25 cellular contexts compared by ENCODE assay signal in the genomic region with DNA sequence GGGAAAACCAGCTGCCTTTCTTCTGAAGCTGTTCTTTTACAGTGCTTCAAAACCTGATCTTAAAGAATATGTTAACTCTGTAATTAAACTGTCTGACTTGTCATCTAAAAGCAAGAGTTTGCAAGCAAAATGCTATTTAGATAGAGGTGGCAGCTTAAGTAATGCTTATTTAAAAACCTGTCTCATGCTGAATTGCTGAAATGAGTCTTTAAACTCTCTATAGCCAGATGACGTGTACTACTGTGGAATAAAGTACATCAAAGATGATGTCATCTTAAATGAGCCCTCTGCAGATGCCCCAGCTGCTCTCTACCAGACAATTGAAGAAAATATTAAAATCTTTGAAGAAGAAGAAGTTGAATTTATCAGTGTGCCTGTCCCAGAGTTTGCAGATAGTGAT. TPM values are rescaled to one million over a fixed set of nuclear protein-coding genes. Genes with fewer than 3 reads are reported as not detected.
DNase-seq lines count a peak whose midpoint lies in the region; ATAC-seq and TF ChIP-seq lines count a peak whose summit lies in the region.
"Had no signal": no experiment of that assay in that cellular context is flagged by ENCODE, and none has a peak within 500 bp of the region (broad histone marks: within the 10 kb centered on the region; RNA-seq: fewer than 3 reads in every experiment).

No MANE protein-coding gene starts in this region.

- no peak for DNase-seq in activated CD8-positive, alpha-beta T cell treated with anti-CD3 and anti-CD28 coated beads for 36 hours
- no peak for DNase-seq in activated CD8-positive, alpha-beta T cell treated with anti-CD3 and anti-CD28 coated beads, Interleukin-2, amount 10 ng/mL, durations not matched to agents 7 days and 5 days
- peak; percentile 15 for DNase-seq in LHCN-M2 (ENCODE audit: low read depth)
- no peak for DNase-seq in central memory CD8-positive, alpha-beta T cell (ENCODE audit: low spot score in 2 of 2)
- peak; percentile 51 for DNase-seq in putamen (ENCODE audit: low spot score)
- no peak for DNase-seq in NCI-H1092 (lab: John Stamatoyannopoulos, UW)
- DNase-seq in C1 segment of cervical spinal cord (lab: John Stamatoyannopoulos, UW): no peak
- DNase-seq: activated B cell treated with CpG ODN at 0.5 μM for 24 hours; activated CD4-positive, alpha-beta memory T cell treated with anti-CD3 and anti-CD28 coated beads, Interleukin-2, amount 10 ng/mL, durations not matched to agents 7 days and 5 days; activated naive CD4-positive, alpha-beta T cell treated with Interleukin-2 at 50 U/mL for 16 hours; activated T-cell treated with anti-CD3 and anti-CD28 coated beads for 4 hours; cerebellar nuclear complex; dorsolateral prefrontal cortex; HCEC 1CT; kidney glomerular epithelial cell; mammary epithelial cell; NCI-H187 treated with DMSO at 0.1 percent for 48 hours; NCI-H226; NCI-H82; occipital lobe; OCI-M1; Right ventricle myocardium superior; stimulated activated naive B cell treated with anti-CD40 and anti-IgM and Interleukin-4, amounts not matched to agents 10 μg/mL and 1 μg/mL and 100 μg/mL, for 72 hours; T1000 had no signal

- CTCF ChIA-PET in activated CD8-positive, alpha-beta T cell treated with anti-CD3 and anti-CD28 coated beads for 36 hours (lab: Charles Lee): interaction anchor here (1.1 kb wide), 1 partner anchor 32 kb away, joined by 4 read pairs; no protein-coding TSS in a partner anchor
- CTCF ChIA-PET in activated CD8-positive, alpha-beta T cell treated with anti-CD3 and anti-CD28 coated beads, Interleukin-2, amount 10 ng/mL, durations not matched to agents 7 days and 5 days (lab: Charles Lee): interaction anchor here (0.6 to 1.0 kb wide), 2 partner anchors 37 to 129 kb away, joined by 3 to 4 read pairs; no protein-coding TSS in a partner anchor

- H3K9me3 Mint-ChIP-seq in activated CD8-positive, alpha-beta T cell treated with anti-CD3 and anti-CD28 coated beads for 36 hours: no peaks in the 10 kb centered on the region
- no peaks in the 10 kb centered on the region for H3K9me3 Mint-ChIP-seq in activated CD8-positive, alpha-beta T cell treated with anti-CD3 and anti-CD28 coated beads, Interleukin-2, amount 10 ng/mL, durations not matched to agents 7 days and 5 days (ENCODE audit: insufficient read depth)
- no peaks in the 10 kb centered on the region for H3K9me3 Mint-ChIP-seq in central memory CD8-positive, alpha-beta T cell
- H3K9me3 Mint-ChIP-seq: activated B cell treated with CpG ODN at 0.5 μM for 24 hours; activated CD4-positive, alpha-beta memory T cell treated with anti-CD3 and anti-CD28 coated beads, Interleukin-2, amount 10 ng/mL, durations not matched to agents 7 days and 5 days; stimulated activated naive B cell treated with anti-CD40 and anti-IgM and Interleukin-4, amounts not matched to agents 10 μg/mL and 1 μg/mL and 100 μg/mL, for 72 hours had no signal

- peaks cover 65% of the 10 kb centered on the region for H3K4me1 Mint-ChIP-seq in activated CD8-positive, alpha-beta T cell treated with anti-CD3 and anti-CD28 coated beads for 36 hours (ENCODE audit: low read depth)
- peaks cover 7% of the 10 kb centered on the region for H3K4me1 Mint-ChIP-seq in activated CD8-positive, alpha-beta T cell treated with anti-CD3 and anti-CD28 coated beads, Interleukin-2, amount 10 ng/mL, durations not matched to agents 7 days and 5 days (ENCODE audit: low read depth)
- peaks cover 65% of the 10 kb centered on the region for H3K4me1 Mint-ChIP-seq in central memory CD8-positive, alpha-beta T cell

- no peaks in the 10 kb centered on the region for H3K27me3 Mint-ChIP-seq in activated CD8-positive, alpha-beta T cell treated with anti-CD3 and anti-CD28 coated beads for 36 hours
- no peaks in the 10 kb centered on the region for H3K27me3 Mint-ChIP-seq in activated CD8-positive, alpha-beta T cell treated with anti-CD3 and anti-CD28 coated beads, Interleukin-2, amount 10 ng/mL, durations not matched to agents 7 days and 5 days (ENCODE audit: low read depth)
- no peaks in the 10 kb centered on the region for H3K27me3 Mint-ChIP-seq in central memory CD8-positive, alpha-beta T cell
- H3K27me3 Mint-ChIP-seq: activated B cell treated with CpG ODN at 0.5 μM for 24 hours; activated CD4-positive, alpha-beta memory T cell treated with anti-CD3 and anti-CD28 coated beads, Interleukin-2, amount 10 ng/mL, durations not matched to agents 7 days and 5 days; stimulated activated naive B cell treated with anti-CD40 and anti-IgM and Interleukin-4, amounts not matched to agents 10 μg/mL and 1 μg/mL and 100 μg/mL, for 72 hours had no signal

- intact Hi-C loops in activated CD8-positive, alpha-beta T cell treated with anti-CD3 and anti-CD28 coated beads for 36 hours (cut with micrococcal nuclease): no loop called here

- no peak overlapping the region for H3K4me3 Mint-ChIP-seq in activated CD8-positive, alpha-beta T cell treated with anti-CD3 and anti-CD28 coated beads for 36 hours
- no peak overlapping the region for H3K4me3 Mint-ChIP-seq in activated CD8-positive, alpha-beta T cell treated with anti-CD3 and anti-CD28 coated beads, Interleukin-2, amount 10 ng/mL, durations not matched to agents 7 days and 5 days
- H3K4me3 Mint-ChIP-seq in central memory CD8-positive, alpha-beta T cell: no peak overlapping the region
- H3K4me3 Mint-ChIP-seq: activated B cell treated with CpG ODN at 0.5 μM for 24 hours; activated CD4-positive, alpha-beta memory T cell treated with anti-CD3 and anti-CD28 coated beads, Interleukin-2, amount 10 ng/mL, durations not matched to agents 7 days and 5 days; stimulated activated naive B cell treated with anti-CD40 and anti-IgM and Interleukin-4, amounts not matched to agents 10 μg/mL and 1 μg/mL and 100 μg/mL, for 72 hours had no signal

- H3K27ac Mint-ChIP-seq in activated CD8-positive, alpha-beta T cell treated with anti-CD3 and anti-CD28 coated beads for 36 hours: peak overlapping the region; percentile 74
- no peak overlapping the region for H3K27ac Mint-ChIP-seq in activated CD8-positive, alpha-beta T cell treated with anti-CD3 and anti-CD28 coated beads, Interleukin-2, amount 10 ng/mL, durations not matched to agents 7 days and 5 days
- peak overlapping the region; percentile 17 for H3K27ac Mint-ChIP-seq in central memory CD8-positive, alpha-beta T cell (ENCODE audit: low read depth)
- H3K27ac Mint-ChIP-seq: activated B cell treated with CpG ODN at 0.5 μM for 24 hours; activated CD4-positive, alpha-beta memory T cell treated with anti-CD3 and anti-CD28 coated beads, Interleukin-2, amount 10 ng/mL, durations not matched to agents 7 days and 5 days had no signal

- ATAC-seq in activated CD8-positive, alpha-beta T cell treated with anti-CD3 and anti-CD28 coated beads for 36 hours: peak; percentile 49
- ATAC-seq in activated CD8-positive, alpha-beta T cell treated with anti-CD3 and anti-CD28 coated beads, Interleukin-2, amount 10 ng/mL, durations not matched to agents 7 days and 5 days: no peak
- ATAC-seq in central memory CD8-positive, alpha-beta T cell (replicated peaks; ENCODE audit: extremely low read depth, poor library complexity, severe bottlenecking): no peak
- ATAC-seq in HG03565 (IDR thresholded peaks at IDR 0.05; ENCODE audit: unreplicated experiment): no peak
- ATAC-seq: stimulated activated naive B cell treated with anti-CD40 and anti-IgM and Interleukin-4, amounts not matched to agents 10 μg/mL and 1 μg/mL and 100 μg/mL, for 72 hours had no signal

- TF ChIP-seq CTCF in activated CD8-positive, alpha-beta T cell treated with anti-CD3 and anti-CD28 coated beads for 36 hours (IDR thresholded peaks at IDR 0.05): no peak

- peaks cover 50% of the 10 kb centered on the region for H3K36me3 Mint-ChIP-seq in activated CD8-positive, alpha-beta T cell treated with anti-CD3 and anti-CD28 coated beads for 36 hours (ENCODE audit: low read depth)
- peaks cover 71% of the 10 kb centered on the region for H3K36me3 Mint-ChIP-seq in activated CD8-positive, alpha-beta T cell treated with anti-CD3 and anti-CD28 coated beads, Interleukin-2, amount 10 ng/mL, durations not matched to agents 7 days and 5 days (ENCODE audit: low read depth)
- H3K36me3 Mint-ChIP-seq in central memory CD8-positive, alpha-beta T cell (ENCODE audit: insufficient read depth): peaks cover 70% of the 10 kb centered on the region

- POLR2A ChIA-PET in activated CD8-positive, alpha-beta T cell treated with anti-CD3 and anti-CD28 coated beads for 36 hours (lab: Charles Lee): interaction anchor here (1.5 kb wide), 1 partner anchor 9 kb away, joined by 5 read pairs; no protein-coding TSS in a partner anchor
- POLR2A ChIA-PET in activated CD8-positive, alpha-beta T cell treated with anti-CD3 and anti-CD28 coated beads, Interleukin-2, amount 10 ng/mL, durations not matched to agents 7 days and 5 days (lab: Charles Lee): no interaction called here

RNA-seq across cellular contexts. Expression of gene ITM2B, which starts 22.9 kb away (rescaled TPM):
- 10 to 100 TPM; 85.5 to 91.2 TPM for total RNA-seq in activated CD8-positive, alpha-beta T cell treated with anti-CD3 and anti-CD28 coated beads for 36 hours
- 100 to 1,000 TPM; 243 to 244 TPM for total RNA-seq in activated CD8-positive, alpha-beta T cell treated with anti-CD3 and anti-CD28 coated beads, Interleukin-2, amount 10 ng/mL, durations not matched to agents 7 days and 5 days
- 141 and 144 TPM in 2 replicates for total RNA-seq in LHCN-M2 (2014; rRNA removed)
- polyA plus RNA-seq in LHCN-M2 (2012): 128 TPM

RNA-seq across cellular contexts. Expression of gene RB1, which starts 47.6 kb away (rescaled TPM):
- total RNA-seq in activated CD8-positive, alpha-beta T cell treated with anti-CD3 and anti-CD28 coated beads for 36 hours: 10 to 100 TPM; 26.4 to 29.2 TPM
- total RNA-seq in activated CD8-positive, alpha-beta T cell treated with anti-CD3 and anti-CD28 coated beads, Interleukin-2, amount 10 ng/mL, durations not matched to agents 7 days and 5 days: 10 to 100 TPM; 61.7 to 64.6 TPM
- 50.6 and 58.2 TPM in 2 replicates for total RNA-seq in LHCN-M2 (2014; rRNA removed)
- polyA plus RNA-seq in LHCN-M2 (2012): 13.2 TPM

Comparison
In these comparisons a context has a peak if more than half of its experiments do, and no peak if none do; other contexts are left out.
1. DNase-seq: peak in LHCN-M2 (single experiment) and putamen (single experiment); none in activated CD8-positive, alpha-beta T cell treated with anti-CD3 and anti-CD28 coated beads for 36 hours (single experiment), activated CD8-positive, alpha-beta T cell treated with anti-CD3 and anti-CD28 coated beads, Interleukin-2, amount 10 ng/mL, durations not matched to agents 7 days and 5 days (single experiment), central memory CD8-positive, alpha-beta T cell (0 of 2), NCI-H1092 (single experiment) and C1 segment of cervical spinal cord (0 of 14).